13 cellular contexts compared by ENCODE assay signal in the genomic region with DNA sequence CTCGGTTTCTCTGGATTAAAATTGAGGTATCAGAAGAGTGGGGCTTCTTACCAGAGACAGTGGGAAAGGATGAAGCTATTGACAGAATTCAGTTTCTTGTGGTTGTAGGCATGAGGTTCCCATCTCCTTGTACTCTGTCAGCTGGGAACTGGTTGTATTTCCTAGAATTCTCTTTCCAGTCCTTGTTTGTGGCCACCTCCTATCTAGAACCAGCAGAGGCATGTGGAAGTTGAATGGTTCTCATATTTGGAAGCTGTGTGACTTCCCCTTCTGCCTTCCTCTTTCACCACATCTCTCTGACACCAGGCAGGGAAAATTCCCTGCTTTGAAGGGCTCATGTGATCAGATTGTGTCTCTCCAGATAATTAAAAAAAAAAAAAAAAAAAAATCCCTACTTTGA.
A peak's percentile ranks its signal among the peaks of the same experiment; 100 is the strongest.
DNase-seq lines count a peak whose midpoint lies in the region; ATAC-seq and TF ChIP-seq lines count a peak whose summit lies in the region.
"Had no signal": no experiment of that assay in that cellular context is flagged by ENCODE, and none has a peak within 500 bp of the region (broad histone marks: within the 10 kb centered on the region; RNA-seq: fewer than 3 reads in every experiment).

No MANE protein-coding gene starts in this region.

- no peak for TF ChIP-seq POLR2A in gastrocnemius medialis (IDR thresholded peaks at IDR 0.05)

- H3K36me3 ChIP-seq in ascending aorta (no peaks in the 10 kb centered on the region), iPS-20b (ENCODE audit: insufficient read depth, low read depth, low read length) (no peaks in the 10 kb centered on the region), gastrocnemius medialis (no peaks in the 10 kb centered on the region), aorta (ENCODE audit: control insufficient read depth in 1 of 2, insufficient read depth in 2 of 2, low read length in 1 of 2) (no peaks in the 10 kb centered on the region)

- intact Hi-C loops in ascending aorta (cut with DNase I) (loop anchor here (5.0 to 10.0 kb wide), 3 partner anchors 140 to 1320 kb away; a partner anchor contains a TSS), gastrocnemius medialis (cut with DNase I; ENCODE audit: low total_unique reads) (no loop called here), aorta (cut with DNase I) (no loop called here)

- WGBS in aorta, 2 donors: 97 to 100% methylated on average over 1 of the region's 1 CpG

- H3K9me3 ChIP-seq in ascending aorta: no peaks in the 10 kb centered on the region
- no peaks in the 10 kb centered on the region for H3K9me3 ChIP-seq in iPS-20b (ENCODE audit: insufficient read depth, low read depth, low read length)
- no peaks in the 10 kb centered on the region for H3K9me3 ChIP-seq in gastrocnemius medialis
- H3K9me3 ChIP-seq in aorta (ENCODE audit: control insufficient read depth, low read length): no peaks in the 10 kb centered on the region
- H3K9me3 ChIP-seq: testis had no signal

- ATAC-seq in gastrocnemius medialis (no peak), aorta (ENCODE audit: low FRiP score) (no peak)

- no peak for TF ChIP-seq CTCF in ascending aorta (IDR thresholded peaks at IDR 0.05)
- TF ChIP-seq CTCF in gastrocnemius medialis (IDR thresholded peaks at IDR 0.05 in 4 of 5, conservative IDR thresholded peaks at IDR 0.05 in 1 of 5): no peak

- H3K4me3 ChIP-seq in ascending aorta (no peak overlapping the region), iPS-20b (ENCODE audit: low read length) (peak overlapping the region; percentile 34; the same call in 1 of the 2 replicates), gastrocnemius medialis (no peak overlapping the region), aorta (ENCODE audit: low read length in 2 of 2) (no peak overlapping the region)
- H3K4me3 ChIP-seq: testis had no signal

- H3K4me1 ChIP-seq in ascending aorta: peaks cover 8 to 31% of the 10 kb centered on the region in 2 donors
- H3K4me1 ChIP-seq in iPS-20b (ENCODE audit: insufficient read depth, low read length): peaks cover 24% of the 10 kb centered on the region
- peaks cover 8 to 11% of the 10 kb centered on the region in 2 donors for H3K4me1 ChIP-seq in gastrocnemius medialis
- H3K4me1 ChIP-seq in aorta (ENCODE audit: control insufficient read depth in 1 of 2, insufficient read depth in 2 of 2, low read length in 2 of 2): peaks cover 1 to 11% of the 10 kb centered on the region in 2 donors

- in situ Hi-C loops in gastrocnemius medialis (cut with MboI; ENCODE audit: low sequenced_read_pairs in 4 of 4): no loop called here

- DNase-seq in CMK (ENCODE audit: low read depth): peak; percentile 17
- DNase-seq in Kasumi-1 (lab: John Stamatoyannopoulos, UW): peak; percentile 57 to 60
- no peak for DNase-seq in ascending aorta (ENCODE audit: low spot score in 2 of 2)
- DNase-seq in gastrocnemius medialis: no peak
- DNase-seq in NCI-H510A treated with DMSO at 0.1 percent for 48 hours (lab: John Stamatoyannopoulos, UW): no peak
- no peak for DNase-seq in aorta
- no peak for DNase-seq in DMS79 treated with DMSO at 0.1 percent for 48 hours (lab: John Stamatoyannopoulos, UW)
- DNase-seq: activated CD4-positive, alpha-beta T cell treated with anti-CD3 and anti-CD28 coated beads for 1 hour; DMS 273 treated with DMSO at 0.1 percent for 48 hours; NCI-H1048; T-helper 1 cell; testis had no signal

- H3K27me3 ChIP-seq in ascending aorta (no peaks in the 10 kb centered on the region), iPS-20b (ENCODE audit: insufficient read depth, low read length) (no peaks in the 10 kb centered on the region), gastrocnemius medialis (no peaks in the 10 kb centered on the region), aorta (ENCODE audit: control insufficient read depth in 1 of 2, insufficient read depth in 2 of 2, low read length in 1 of 2) (no peaks in the 10 kb centered on the region)
- H3K27me3 ChIP-seq: testis had no signal

- H3K9ac ChIP-seq in iPS-20b (ENCODE audit: low read depth, low read length): no peak overlapping the region

- H3K27ac ChIP-seq in ascending aorta: peak overlapping the region; percentile 54 to 62
- H3K27ac ChIP-seq in iPS-20b (ENCODE audit: low read length): no peak overlapping the region
- no peak overlapping the region for H3K27ac ChIP-seq in gastrocnemius medialis
- peak overlapping the region in 1 of 2 donors; percentile 54 for H3K27ac ChIP-seq in aorta (ENCODE audit: low read depth in 1 of 2, low read length in 2 of 2)

Comparison
In these comparisons a context has a peak if more than half of its experiments do, and no peak if none do; other contexts are left out.
1. DNase-seq: peak in CMK (single experiment) and Kasumi-1 (2 of 2); none in ascending aorta (0 of 2), gastrocnemius medialis (0 of 2), NCI-H510A treated with DMSO at 0.1 percent for 48 hours (single experiment), aorta (0 of 2) and DMS79 treated with DMSO at 0.1 percent for 48 hours (single experiment).
2. H3K27ac ChIP-seq: peak in ascending aorta (2 of 2); none in iPS-20b (single experiment) and gastrocnemius medialis (0 of 4).